8 cellular contexts compared by ENCODE assay signal in genomic region chr3:98901032-98901464, GRCh38. TPM values are rescaled to one million over a fixed set of nuclear protein-coding genes. Genes with fewer than 3 reads are reported as not detected.
DNase-seq lines count a peak whose midpoint lies in the region; ATAC-seq lines count a peak whose summit lies in the region.

No MANE protein-coding gene starts in this region.

- peak overlapping the region; percentile 60 for H3K4me3 ChIP-seq in CD8-positive, alpha-beta memory T cell (ENCODE audit: low read length)

- peak; percentile 23 for ATAC-seq in GM19463 (IDR thresholded peaks at IDR 0.05; ENCODE audit: unreplicated experiment)
- peak; percentile 25 for ATAC-seq in HG03520 (IDR thresholded peaks at IDR 0.05; ENCODE audit: unreplicated experiment)
- ATAC-seq in left colon: peak; percentile 66

- peaks cover 0 to 2% (median 0%) of the 10 kb centered on the region in 3 donors for H3K36me3 Mint-ChIP-seq in CD8-positive, alpha-beta memory T cell

- H3K36me3 ChIP-seq in CD8-positive, alpha-beta memory T cell (ENCODE audit: insufficient read depth, low read length): no peaks in the 10 kb centered on the region

- CTCF ChIA-PET in CD8-positive, alpha-beta memory T cell (lab: Charles Lee): interaction anchor here (1.0 kb wide), 1 partner anchor 10 kb away, joined by 3 read pairs; no protein-coding TSS in a partner anchor

- H3K27me3 ChIP-seq in CD8-positive, alpha-beta memory T cell (ENCODE audit: insufficient read depth, low read length, poor library complexity, severe bottlenecking): no peaks in the 10 kb centered on the region

- no peak overlapping the region for H3K27ac ChIP-seq in CD8-positive, alpha-beta memory T cell (ENCODE audit: low read depth, low read length)
- peak overlapping the region; percentile 76 for H3K27ac ChIP-seq in cingulate gyrus (ENCODE audit: low read depth, low read length)

- DNase-seq in CD8-positive, alpha-beta memory T cell: peak in 2 of 5 donors; percentile 25 to 49
- peak; percentile 63 for DNase-seq in SW480 (ENCODE audit: low spot score)
- DNase-seq in left colon: peak; percentile 39 to 55
- peak; percentile 11 for DNase-seq in stimulated activated CD4-positive, alpha-beta T cell treated with anti-CD3 and anti-CD28 coated beads, Interleukin-4, amount 100 ng/mL, for 1 hour
- DNase-seq in mesenteric fat pad (ENCODE audit: low spot score): no peak

- POLR2A ChIA-PET in CD8-positive, alpha-beta memory T cell (lab: Charles Lee): interaction anchor here (0.9 kb wide), 1 partner anchor 1500 kb away, joined by 3 read pairs; the partner anchor contains the start of genes LNP1 and TOMM70

- intact Hi-C loops in left colon (cut with DNase I, micrococcal nuclease): no loop called here

- peak overlapping the region; percentile 73 to 95 (median 89) for H3K4me3 Mint-ChIP-seq in CD8-positive, alpha-beta memory T cell

- H3K4me1 ChIP-seq in CD8-positive, alpha-beta memory T cell (ENCODE audit: insufficient read depth, low read length): peaks cover 7% of the 10 kb centered on the region

- peaks cover 19 to 26% (median 24%) of the 10 kb centered on the region in 3 donors for H3K4me1 Mint-ChIP-seq in CD8-positive, alpha-beta memory T cell

- H3K27ac Mint-ChIP-seq in CD8-positive, alpha-beta memory T cell: no peak overlapping the region

- no peaks in the 10 kb centered on the region for H3K9me3 ChIP-seq in CD8-positive, alpha-beta memory T cell (ENCODE audit: low read length)

- H3K9me3 Mint-ChIP-seq in CD8-positive, alpha-beta memory T cell: no peaks in the 10 kb centered on the region

- H3K27me3 Mint-ChIP-seq in CD8-positive, alpha-beta memory T cell: peaks cover 10 to 26% of the 10 kb centered on the region in 2 donors

RNA-seq across cellular contexts. Expression of gene DCBLD2, which starts 0.4 kb away (rescaled TPM):
- total RNA-seq in CD8-positive, alpha-beta memory T cell: 1 to 10 TPM; 1.5 to 1.6 TPM
- 0.47 TPM for polyA plus RNA-seq in CD8-positive, alpha-beta memory T cell
- total RNA-seq in left colon (10 to 100 TPM in 1 of 2 donors, 1 to 10 TPM in 1; 8.9 to 12.2 TPM), mesenteric fat pad (28.4 TPM)
